Comparison of ENCODE assay signal across 10 cellular contexts in the genomic region with DNA sequence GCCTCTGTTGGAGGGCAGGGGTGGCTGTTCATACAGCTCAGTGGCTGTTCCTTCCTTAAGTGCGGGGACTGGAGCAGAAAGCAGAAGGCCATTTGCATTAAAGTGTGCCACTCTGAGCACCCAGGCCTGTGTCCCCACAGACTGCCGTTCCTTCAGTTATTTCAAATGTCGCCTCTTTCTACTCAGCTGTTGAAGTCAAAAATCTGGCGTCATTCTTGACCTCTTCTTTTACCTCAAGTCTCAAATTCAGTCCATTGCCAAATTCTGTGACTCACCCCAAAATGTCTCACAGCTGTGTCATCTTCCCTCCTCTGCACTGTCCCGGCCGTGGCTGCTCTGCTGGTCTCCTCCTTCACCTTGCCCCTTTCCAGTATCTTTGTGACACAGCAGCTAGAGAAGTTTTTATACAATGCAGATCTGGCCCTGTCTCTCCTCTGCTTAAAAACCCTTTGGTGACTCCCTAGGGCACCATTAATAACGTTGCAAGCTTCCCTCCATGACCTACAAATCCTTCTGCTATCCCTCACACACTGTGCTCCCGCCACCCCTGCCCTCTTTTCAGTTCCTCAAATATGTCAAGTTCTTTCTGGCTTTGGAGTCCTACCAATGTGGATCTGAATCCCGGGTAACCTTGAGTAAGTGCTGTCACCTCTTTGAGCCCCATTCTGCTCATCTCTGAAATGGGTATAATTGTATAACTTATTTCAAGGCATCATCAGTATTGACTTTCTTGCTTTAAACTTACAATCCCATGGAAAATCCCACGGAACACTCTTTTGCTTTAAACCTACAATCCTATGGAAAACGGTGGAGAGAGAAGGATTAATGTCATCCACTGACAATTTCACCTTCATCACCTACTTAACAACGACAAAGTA.
A peak's percentile ranks its signal among the peaks of the same experiment; 100 is the strongest.
DNase-seq lines count a peak whose midpoint lies in the region; ATAC-seq and TF ChIP-seq lines count a peak whose summit lies in the region.
"Had no signal": no experiment of that assay in that cellular context is flagged by ENCODE, and none has a peak within 500 bp of the region (broad histone marks: within the 10 kb centered on the region; RNA-seq: fewer than 3 reads in every experiment).

No MANE protein-coding gene starts in this region.

- H3K4me3 ChIP-seq in AG10803 (ENCODE audit: low read length) = no peak overlapping the region

- ATAC-seq in GM18858 (IDR thresholded peaks at IDR 0.05; ENCODE audit: unreplicated experiment) (no peak), GM18909 (IDR thresholded peaks at IDR 0.05; ENCODE audit: poor library complexity, unreplicated experiment) (no peak), GM21619 (IDR thresholded peaks at IDR 0.05; ENCODE audit: unreplicated experiment) (no peak)

- DNase-seq in AG10803 (ENCODE audit: low read depth) (peak; percentile 76), M059J (ENCODE audit: low read depth) (peak; percentile 93), amniotic stem cell (lab: John Stamatoyannopoulos, UW) (peak; percentile 76), kidney glomerular epithelial cell (lab: John Stamatoyannopoulos, UW) (peak; percentile 25), GM10248 (ENCODE audit: extremely low spot score) (no peak)
- DNase-seq: activated naive CD8-positive, alpha-beta T cell treated with anti-CD3 and anti-CD28 coated beads, Interleukin-2, amount 10 ng/mL, durations not matched to agents 7 days and 5 days; NCI-H2081 had no signal

- CTCF ChIA-PET in GM10248 (lab: Yijun Ruan, JAX) = interaction anchor here (0.7 to 1.8 kb wide), 5 partner anchors 14 to 211 kb away, joined by 3 to 4 read pairs (median 3); no protein-coding TSS in a partner anchor

- no peak for TF ChIP-seq CTCF in AG10803 (conservative IDR thresholded peaks at IDR 0.05; ENCODE audit: low read length)
- TF ChIP-seq CTCF in GM10248 (IDR thresholded peaks at IDR 0.05; ENCODE audit: control extremely low read depth, extremely low read depth, low read depth, missing control alignments) = no peak

- POLR2A ChIA-PET in GM10248 (lab: Yijun Ruan, JAX) = no interaction called here
